1 cellular context compared by ENCODE assay signal in genomic region chr1:56550132-56550531, GRCh38.
TF ChIP-seq lines count a peak whose summit lies in the region.

No MANE protein-coding gene starts in this region.

TF ChIP-seq in GM23338, 12 proteins besides CTCF, POLR2A, EP300 and RAD21 (continued from another document):
- peak; percentile 98 for TF ChIP-seq ZNF462 (CRISPR knock-in tag; IDR thresholded peaks at IDR 0.05)
- no peak for TF ChIP-seq ETS1 (IDR thresholded peaks at IDR 0.05)
- peak; percentile 83 for TF ChIP-seq NANOG (IDR thresholded peaks at IDR 0.05; ENCODE audit: borderline replicate concordance)
- TF ChIP-seq JUNB (IDR thresholded peaks at IDR 0.05; ENCODE audit: unreplicated experiment) = no peak
- TF ChIP-seq ZNF114 (CRISPR knock-in tag; IDR thresholded peaks at IDR 0.05) = peak; percentile 93
